ENCODE assay signal across 31 cellular contexts in genomic region chr4:183897193-183897592, GRCh38. TPM values are rescaled to one million over a fixed set of nuclear protein-coding genes. Genes with fewer than 3 reads are reported as not detected.
"Had no signal": no experiment of that assay in that cellular context is flagged by ENCODE, and none has a peak within 500 bp of the region (broad histone marks: within the 10 kb centered on the region; RNA-seq: fewer than 3 reads in every experiment).

No MANE protein-coding gene starts in this region.

- H3K9me3 Mint-ChIP-seq: immature natural killer cell; natural killer cell treated with Interleukin-12 subunit alpha and Interleukin-12 subunit beta and Interleukin-15 and Interleukin-18, amount 100 ng/mL, for 72 hours had no signal

- H3K4me3 ChIP-seq: left lung, lower lobe of right lung, pancreas, prostate gland, skin epidermis, stomach, testis, thyroid gland, transverse colon, upper lobe of left lung had no signal

- DNase-seq: hypothalamus; immature natural killer cell; kidney; left colon; left lung; lower lobe of right lung; mammary epithelial cell; mesenchymal stem cell; naive B cell; nucleus accumbens; pancreas; posterior cingulate gyrus; retina; right cardiac atrium; stimulated activated CD4-positive, alpha-beta T cell treated with anti-CD3 and anti-CD28 coated beads, Interleukin-12 subunit alpha, Interleukin-12 subunit beta, amount 100 ng/mL, for 4 hours; stimulated activated CD4-positive, alpha-beta T cell treated with anti-CD3 and anti-CD28 coated beads, Interleukin-15, amount 100 ng/mL, for 24 hours; stimulated activated CD4-positive, alpha-beta T cell treated with anti-CD3 and anti-CD28 coated beads, Interleukin-2, amount 100 ng/mL, for 24 hours; stimulated activated CD4-positive, alpha-beta T cell treated with anti-CD3 and anti-CD28 coated beads, Interleukin-4, amount 100 ng/mL, for 1 hour; stimulated activated naive B cell treated with anti-CD40 and anti-IgM and Interleukin-4, amounts not matched to agents 10 μg/mL and 1 μg/mL and 100 μg/mL, for 72 hours; stimulated activated naive CD8-positive, alpha-beta T cell treated with anti-CD3 and anti-CD28 coated beads, Interleukin-15, Interleukin-2, amounts not matched to agents 100 U/mL and 50 U/mL, for 24 hours; stomach; testis; thyroid gland; transverse colon; upper lobe of left lung had no signal

- H3K4me3 Mint-ChIP-seq: immature natural killer cell; mesothelial cell of epicardium; naive B cell; natural killer cell treated with Interleukin-12 subunit alpha and Interleukin-12 subunit beta and Interleukin-15 and Interleukin-18, amount 100 ng/mL, for 72 hours; stimulated activated naive B cell treated with anti-CD40 and anti-IgM and Interleukin-4, amounts not matched to agents 10 μg/mL and 1 μg/mL and 100 μg/mL, for 72 hours had no signal

- H3K4me1 ChIP-seq: left lung, lower lobe of right lung, pancreas, prostate gland, stomach, testis, thyroid gland, transverse colon, upper lobe of left lung had no signal

- H3K9me3 ChIP-seq: pancreas, prostate gland, testis, thyroid gland had no signal

- H3K4me1 Mint-ChIP-seq: immature natural killer cell; mesothelial cell of epicardium; naive B cell; stimulated activated naive B cell treated with anti-CD40 and anti-IgM and Interleukin-4, amounts not matched to agents 10 μg/mL and 1 μg/mL and 100 μg/mL, for 72 hours had no signal

- H3K36me3 ChIP-seq: left lung, lower lobe of right lung, pancreas, prostate gland, stomach, thyroid gland, transverse colon, upper lobe of left lung had no signal

- H3K27ac ChIP-seq: left lung, lower lobe of right lung, pancreas, prostate gland, skin epidermis, stomach, testis, thyroid gland, transverse colon, upper lobe of left lung had no signal

- FAIRE-seq: islet of Langerhans, kidney, pancreas had no signal

- H3K27me3 ChIP-seq: left lung, pancreas, stomach, testis, thyroid gland, transverse colon, upper lobe of left lung had no signal

- H3K27ac Mint-ChIP-seq: immature natural killer cell; mesothelial cell of epicardium; naive B cell; natural killer cell treated with Interleukin-12 subunit alpha and Interleukin-12 subunit beta and Interleukin-15 and Interleukin-18, amount 100 ng/mL, for 72 hours; stimulated activated naive B cell treated with anti-CD40 and anti-IgM and Interleukin-4, amounts not matched to agents 10 μg/mL and 1 μg/mL and 100 μg/mL, for 72 hours had no signal

- ATAC-seq: left colon; left lung; lower lobe of right lung; natural killer cell treated with Interleukin-12 subunit alpha and Interleukin-12 subunit beta and Interleukin-15 and Interleukin-18, amount 100 ng/mL, for 72 hours; pancreas; right cardiac atrium; sciatic nerve; stimulated activated naive B cell treated with anti-CD40 and anti-IgM and Interleukin-4, amounts not matched to agents 10 μg/mL and 1 μg/mL and 100 μg/mL, for 72 hours; stimulated activated naive CD8-positive, alpha-beta T cell treated with anti-CD3 and anti-CD28 coated beads, Interleukin-15, Interleukin-2, amounts not matched to agents 100 U/mL and 50 U/mL, for 24 hours had no signal

- H3K36me3 Mint-ChIP-seq: immature natural killer cell; naive B cell; natural killer cell treated with Interleukin-12 subunit alpha and Interleukin-12 subunit beta and Interleukin-15 and Interleukin-18, amount 100 ng/mL, for 72 hours; stimulated activated naive B cell treated with anti-CD40 and anti-IgM and Interleukin-4, amounts not matched to agents 10 μg/mL and 1 μg/mL and 100 μg/mL, for 72 hours had no signal

RNA-seq across cellular contexts. Expression of gene STOX2, which starts 7.9 kb away (rescaled TPM):
- total RNA-seq: natural killer cell treated with Interleukin-12 subunit alpha and Interleukin-12 subunit beta and Interleukin-15 and Interleukin-18, amount 100 ng/mL, for 72 hours had no signal
- polyA plus RNA-seq: immature natural killer cell had no signal
